1 cellular context compared by ENCODE assay signal in genomic region chr21:35050348-35051286, GRCh38.
TF ChIP-seq lines count a peak whose summit lies in the region.

No MANE protein-coding gene starts in this region.

TF ChIP-seq in K562, 482 proteins besides CTCF, POLR2A, EP300 and RAD21:
- TF ChIP-seq ZBTB40 (IDR thresholded peaks at IDR 0.05) (0 out of 2 replicates have a peak, but pooled peaks have one; percentile 16), ZBTB40 (CRISPR knock-in tag; IDR thresholded peaks at IDR 0.05) (no peak), NFE2 (IDR thresholded peaks at IDR 0.05; ENCODE audit: low read depth) (peak; percentile 71), NFATC3 (IDR thresholded peaks at IDR 0.05) (0 out of 2 replicates have a peak, but pooled peaks have one; percentile 19), DNMT1 (IDR thresholded peaks at IDR 0.05) (0 out of 2 replicates have a peak, but pooled peaks have one; percentile 24), MAFK (IDR thresholded peaks at IDR 0.05; ENCODE audit: low read length) (peak; percentile 47; the same call in 1 of the 2 replicates), MAFG (tag; conservative IDR thresholded peaks at IDR 0.05) (peak; percentile 56; the same call in 1 of the 2 replicates), CUX1 (CRISPR knock-in tag; IDR thresholded peaks at IDR 0.05) (no peak), MLLT1 (IDR thresholded peaks at IDR 0.05) (peak in 1 of 2 experiments; percentile 64; a peak in 1 of 4 replicates), CHD7 (IDR thresholded peaks at IDR 0.05; ENCODE audit: low read depth, low read length) (no peak), ZNF316 (IDR thresholded peaks at IDR 0.05) (peak; percentile 67), HMGN3 (IDR thresholded peaks at IDR 0.05; ENCODE audit: borderline replicate concordance, extremely low read depth, insufficient read length, low read depth, low read length) (no peak), ELK1 (CRISPR knock-in tag; IDR thresholded peaks at IDR 0.05) (no peak), ZNF589 (CRISPR knock-in tag; IDR thresholded peaks at IDR 0.05; ENCODE audit: low read depth) (0 out of 2 replicates have a peak, but pooled peaks have one; percentile 7), NCOR1 (IDR thresholded peaks at IDR 0.05) (no peak), ZNF644 (tag; IDR thresholded peaks at IDR 0.05; ENCODE audit: low read depth) (0 out of 2 replicates have a peak, but pooled peaks have one; percentile 5), SNRNP70 (optimal IDR thresholded peaks at IDR 0.05; ENCODE audit: low read depth, low read length) (no peak), STAT5B (CRISPR knock-in tag; IDR thresholded peaks at IDR 0.05) (no peak), MAFF (IDR thresholded peaks at IDR 0.05; ENCODE audit: low read length) (peak; percentile 36; the same call in 1 of the 2 replicates), C11orf30 (IDR thresholded peaks at IDR 0.05; ENCODE audit: low read depth) (peak; percentile 77)
